Comparison of ENCODE assay signal across 28 cellular contexts in genomic region chr4:154868423-154869194, GRCh38.
"Had no signal": no experiment of that assay in that cellular context is flagged by ENCODE, and none has a peak within 500 bp of the region (broad histone marks: within the 10 kb centered on the region; RNA-seq: fewer than 3 reads in every experiment).

No MANE protein-coding gene starts in this region.

- H3K9ac ChIP-seq: parathyroid adenoma had no signal

- H3K36me3 ChIP-seq: esophagus muscularis mucosa, gastroesophageal sphincter, heart left ventricle, lower lobe of right lung, prostate gland, right atrium auricular region, suprapubic skin, transverse colon, upper lobe of right lung, uterus had no signal

- H3K36me3 Mint-ChIP-seq: natural killer cell had no signal

- H3K27ac ChIP-seq: dorsolateral prefrontal cortex, esophagus muscularis mucosa, foreskin keratinocyte, gastroesophageal sphincter, heart left ventricle, hepatocyte, lower lobe of right lung, parathyroid adenoma, prostate gland, right atrium auricular region, suprapubic skin, transverse colon, upper lobe of right lung, uterus had no signal

- H3K27ac Mint-ChIP-seq: immature natural killer cell; natural killer cell; stimulated activated naive CD8-positive, alpha-beta T cell treated with anti-CD3 and anti-CD28 coated beads, Interleukin-15, amount 100 ng/mL, for 72 hours had no signal

- H3K4me3 Mint-ChIP-seq: immature natural killer cell; natural killer cell; stimulated activated naive CD8-positive, alpha-beta T cell treated with anti-CD3 and anti-CD28 coated beads, Interleukin-15, amount 100 ng/mL, for 72 hours had no signal

- H3K4me3 ChIP-seq: dorsolateral prefrontal cortex, esophagus muscularis mucosa, gastroesophageal sphincter, heart left ventricle, hepatocyte, lower lobe of right lung, prostate gland, right atrium auricular region, smooth muscle cell, suprapubic skin, transverse colon, upper lobe of right lung, uterus had no signal

- H3K4me1 Mint-ChIP-seq: immature natural killer cell; natural killer cell; stimulated activated naive CD8-positive, alpha-beta T cell treated with anti-CD3 and anti-CD28 coated beads, Interleukin-15, amount 100 ng/mL, for 72 hours had no signal

- H3K4me1 ChIP-seq: esophagus muscularis mucosa, foreskin keratinocyte, gastroesophageal sphincter, heart left ventricle, lower lobe of right lung, parathyroid adenoma, prostate gland, right atrium auricular region, suprapubic skin, transverse colon, upper lobe of right lung, uterus had no signal

- DNase-seq: dorsolateral prefrontal cortex; effector CD8-positive, alpha-beta T cell; foreskin keratinocyte; heart left ventricle; immature natural killer cell; islet precursor cell; kidney glomerular epithelial cell; left colon; left ventricle myocardium superior; lower lobe of right lung; natural killer cell; stimulated activated CD4-positive, alpha-beta T cell treated with anti-CD3 and anti-CD28 coated beads, Interleukin-12 subunit alpha, Interleukin-12 subunit beta, amount 100 ng/mL, for 4 hours; stimulated activated CD4-positive, alpha-beta T cell treated with anti-CD3 and anti-CD28 coated beads, Interleukin-1b, Interleukin-23, amount 100 ng/mL, for 48 hours; stimulated activated CD4-positive, alpha-beta T cell treated with anti-CD3 and anti-CD28 coated beads, Interleukin-4, amount 100 ng/mL, for 1 hour; stimulated activated CD8-positive, alpha-beta memory T cell treated with anti-CD3 and anti-CD28 coated beads, Interleukin-4, amount 100 ng/mL, for 48 hours; stimulated activated naive CD4-positive, alpha-beta T cell; stimulated activated naive CD8-positive, alpha-beta T cell treated with anti-CD3 and anti-CD28 coated beads, Interleukin-15, amount 100 ng/mL, for 72 hours; transverse colon; upper lobe of right lung; uterus had no signal

- H3K9me3 ChIP-seq: prostate gland, upper lobe of right lung, uterus had no signal

- H3K27me3 Mint-ChIP-seq: stimulated activated naive CD8-positive, alpha-beta T cell treated with anti-CD3 and anti-CD28 coated beads, Interleukin-15, amount 100 ng/mL, for 72 hours had no signal

- H3K27me3 ChIP-seq: esophagus muscularis mucosa, foreskin keratinocyte, gastroesophageal sphincter, heart left ventricle, hepatocyte, right atrium auricular region, suprapubic skin, transverse colon, upper lobe of right lung, uterus had no signal
